1 cellular context compared by ENCODE assay signal in genomic region chr15:63047792-63048114, GRCh38.
TF ChIP-seq lines count a peak whose summit lies in the region.

No MANE protein-coding gene starts in this region.

TF ChIP-seq in H1, 55 proteins besides CTCF, POLR2A, EP300 and RAD21:
- TF ChIP-seq, protein P1, sequence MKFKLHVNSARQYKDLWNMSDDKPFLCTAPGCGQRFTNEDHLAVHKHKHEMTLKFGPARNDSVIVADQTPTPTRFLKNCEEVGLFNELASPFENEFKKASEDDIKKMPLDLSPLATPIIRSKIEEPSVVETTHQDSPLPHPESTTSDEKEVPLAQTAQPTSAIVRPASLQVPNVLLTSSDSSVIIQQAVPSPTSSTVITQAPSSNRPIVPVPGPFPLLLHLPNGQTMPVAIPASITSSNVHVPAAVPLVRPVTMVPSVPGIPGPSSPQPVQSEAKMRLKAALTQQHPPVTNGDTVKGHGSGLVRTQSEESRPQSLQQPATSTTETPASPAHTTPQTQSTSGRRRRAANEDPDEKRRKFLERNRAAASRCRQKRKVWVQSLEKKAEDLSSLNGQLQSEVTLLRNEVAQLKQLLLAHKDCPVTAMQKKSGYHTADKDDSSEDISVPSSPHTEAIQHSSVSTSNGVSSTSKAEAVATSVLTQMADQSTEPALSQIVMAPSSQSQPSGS (IDR thresholded peaks at IDR 0.05; ENCODE audit: low read length) = peak; percentile 71
- TF ChIP-seq, protein P2, sequence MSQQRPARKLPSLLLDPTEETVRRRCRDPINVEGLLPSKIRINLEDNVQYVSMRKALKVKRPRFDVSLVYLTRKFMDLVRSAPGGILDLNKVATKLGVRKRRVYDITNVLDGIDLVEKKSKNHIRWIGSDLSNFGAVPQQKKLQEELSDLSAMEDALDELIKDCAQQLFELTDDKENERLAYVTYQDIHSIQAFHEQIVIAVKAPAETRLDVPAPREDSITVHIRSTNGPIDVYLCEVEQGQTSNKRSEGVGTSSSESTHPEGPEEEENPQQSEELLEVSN (IDR thresholded peaks at IDR 0.05) = no peak
